ENCODE assay signal across 1 cellular context in genomic region chr11:96037267-96037990, GRCh38.
TF ChIP-seq lines count a peak whose summit lies in the region.

No MANE protein-coding gene starts in this region.

TF ChIP-seq in SK-N-SH treated with all-trans-retinoic acid at 6 μM for 48 hours, 23 proteins besides CTCF, POLR2A, EP300 and RAD21 (continued from another document):
- TF ChIP-seq TSHZ2 (CRISPR knock-in tag; IDR thresholded peaks at IDR 0.05) = no peak
- TF ChIP-seq ZNF565 (CRISPR knock-in tag; conservative IDR thresholded peaks at IDR 0.05; ENCODE audit: low read depth) = no peak
- TF ChIP-seq ZFP3 (CRISPR knock-in tag; IDR thresholded peaks at IDR 0.05) = no peak
- no peak for TF ChIP-seq CSRNP3 (CRISPR knock-in tag; IDR thresholded peaks at IDR 0.05)
